In genomic region chr19:30324982-30325381, GRCh38 we compare ENCODE assay signal across 37 cellular contexts. TPM values are rescaled to one million over a fixed set of nuclear protein-coding genes. Genes with fewer than 3 reads are reported as not detected.
"Had no signal": no experiment of that assay in that cellular context is flagged by ENCODE, and none has a peak within 500 bp of the region (broad histone marks: within the 10 kb centered on the region; RNA-seq: fewer than 3 reads in every experiment).

No MANE protein-coding gene starts in this region.

- H3K4me3 ChIP-seq: ascending aorta, breast epithelium, cardiac muscle cell, esophagus squamous epithelium, gastroesophageal sphincter had no signal

- H3K36me3 ChIP-seq: ascending aorta, breast epithelium, cardiac muscle cell, esophagus squamous epithelium, gastroesophageal sphincter had no signal

- H3K27me3 ChIP-seq: ascending aorta, cardiac muscle cell, esophagus squamous epithelium had no signal

- H3K27me3 Mint-ChIP-seq: activated CD4-positive, alpha-beta memory T cell treated with anti-CD3 and anti-CD28 coated beads for 36 hours; activated CD8-positive, alpha-beta memory T cell treated with anti-CD3 and anti-CD28 coated beads, Interleukin-2, amount 10 ng/mL, durations not matched to agents 7 days and 5 days; activated naive CD4-positive, alpha-beta T cell treated with anti-CD3 and anti-CD28 coated beads, Interleukin-2, amount 10 ng/mL, durations not matched to agents 7 days and 5 days; activated naive CD8-positive, alpha-beta T cell treated with anti-CD3 and anti-CD28 coated beads, Interleukin-2, amount 10 ng/mL, durations not matched to agents 7 days and 5 days; T-helper 17 cell had no signal

- H3K4me3 Mint-ChIP-seq: activated CD4-positive, alpha-beta memory T cell treated with anti-CD3 and anti-CD28 coated beads for 36 hours; activated CD8-positive, alpha-beta memory T cell treated with anti-CD3 and anti-CD28 coated beads, Interleukin-2, amount 10 ng/mL, durations not matched to agents 7 days and 5 days; activated CD8-positive, alpha-beta T cell treated with anti-CD3 and anti-CD28 coated beads, Interleukin-2, amount 10 ng/mL, durations not matched to agents 7 days and 5 days; activated naive CD4-positive, alpha-beta T cell treated with anti-CD3 and anti-CD28 coated beads, Interleukin-2, amount 10 ng/mL, durations not matched to agents 7 days and 5 days; activated naive CD8-positive, alpha-beta T cell treated with anti-CD3 and anti-CD28 coated beads, Interleukin-2, amount 10 ng/mL, durations not matched to agents 7 days and 5 days; activated T-helper 1 cell treated with anti-CD3 and anti-CD28 coated beads, Interleukin-12 subunit alpha, Interleukin-12 subunit beta, Interleukin-2, Interleukin-4 antibody, amounts not matched to agents 30 ng/mL and 10 ng/mL and 1 ng/mL, durations not matched to agents 14 hours and 24 hours and 36 hours; brain; effector memory CD8-positive, alpha-beta T cell; T-helper 17 cell; T-helper 2 cell treated with Interferon-gamma antibody and Interleukin-4, amounts not matched to agents 5 μg/mL and 100 μg/mL, for 36 hours; WTC11 had no signal

- H3K4me1 ChIP-seq: ascending aorta, breast epithelium, gastroesophageal sphincter had no signal

- H3K27ac ChIP-seq: ascending aorta, breast epithelium, cardiac muscle cell, epithelial cell of prostate, gastroesophageal sphincter, VCaP had no signal

- ATAC-seq: activated CD8-positive, alpha-beta memory T cell treated with anti-CD3 and anti-CD28 coated beads, Interleukin-2, amount 10 ng/mL, durations not matched to agents 7 days and 5 days; activated CD8-positive, alpha-beta T cell treated with anti-CD3 and anti-CD28 coated beads, Interleukin-2, amount 10 ng/mL, durations not matched to agents 7 days and 5 days; activated naive CD4-positive, alpha-beta T cell treated with anti-CD3 and anti-CD28 coated beads, Interleukin-2, amount 50 U/mL, for 72 hours; effector memory CD8-positive, alpha-beta T cell; gastroesophageal sphincter; T-helper 17 cell; WTC11 had no signal

- H3K27ac Mint-ChIP-seq: activated CD4-positive, alpha-beta memory T cell treated with anti-CD3 and anti-CD28 coated beads for 36 hours; activated CD8-positive, alpha-beta memory T cell treated with anti-CD3 and anti-CD28 coated beads, Interleukin-2, amount 10 ng/mL, durations not matched to agents 7 days and 5 days; activated CD8-positive, alpha-beta T cell treated with anti-CD3 and anti-CD28 coated beads, Interleukin-2, amount 10 ng/mL, durations not matched to agents 7 days and 5 days; activated naive CD4-positive, alpha-beta T cell treated with anti-CD3 and anti-CD28 coated beads, Interleukin-2, amount 10 ng/mL, durations not matched to agents 7 days and 5 days; activated naive CD4-positive, alpha-beta T cell treated with anti-CD3 and anti-CD28 coated beads, Interleukin-2, amount 50 U/mL, for 72 hours; activated naive CD8-positive, alpha-beta T cell treated with anti-CD3 and anti-CD28 coated beads, Interleukin-2, amount 10 ng/mL, durations not matched to agents 7 days and 5 days; activated T-helper 1 cell treated with anti-CD3 and anti-CD28 coated beads, Interleukin-12 subunit alpha, Interleukin-12 subunit beta, Interleukin-2, Interleukin-4 antibody, amounts not matched to agents 30 ng/mL and 10 ng/mL and 1 ng/mL, durations not matched to agents 14 hours and 24 hours and 36 hours; activated T-helper 2 cell treated with anti-CD3 and anti-CD28 coated beads, Interferon-gamma antibody, Interleukin-2, Interleukin-4, amounts not matched to agents 10 μg/mL and 5 μg/mL and 100 μg/mL, durations not matched to agents 14 hours and 24 hours and 36 hours; effector memory CD8-positive, alpha-beta T cell; T-helper 17 cell; T-helper 2 cell treated with Interferon-gamma antibody and Interleukin-4, amounts not matched to agents 5 μg/mL and 100 μg/mL, for 36 hours; WTC11 had no signal

- H3K9me3 ChIP-seq: ascending aorta, breast epithelium, esophagus squamous epithelium, gastroesophageal sphincter had no signal

- DNase-seq: activated CD4-positive, alpha-beta memory T cell treated with anti-CD3 and anti-CD28 coated beads for 36 hours; activated CD4-positive, alpha-beta T cell treated with anti-CD3 and anti-CD28 coated beads for 48 hours; activated CD8-positive, alpha-beta memory T cell treated with anti-CD3 and anti-CD28 coated beads, Interleukin-2, amount 10 ng/mL, durations not matched to agents 7 days and 5 days; activated CD8-positive, alpha-beta memory T cell treated with anti-CD3 and anti-CD28 coated beads, Interleukin-2, amount 50 U/mL, for 4 hours; activated CD8-positive, alpha-beta T cell treated with anti-CD3 and anti-CD28 coated beads, Interleukin-2, amount 10 ng/mL, durations not matched to agents 7 days and 5 days; activated effector memory CD4-positive, alpha-beta T cell treated with anti-CD3 and anti-CD28 coated beads, Interleukin-2, amount 50 U/mL, for 16 hours; activated naive CD4-positive, alpha-beta T cell treated with anti-CD3 and anti-CD28 coated beads, Interleukin-2, amount 10 ng/mL, durations not matched to agents 7 days and 5 days; activated naive CD8-positive, alpha-beta T cell treated with anti-CD3 and anti-CD28 coated beads, Interleukin-2, amount 10 ng/mL, durations not matched to agents 7 days and 5 days; activated T-cell treated with anti-CD3 and anti-CD28 coated beads, Interleukin-2, amount 50 U/mL, for 1 hour; activated T-cell treated with anti-CD3 and anti-CD28 coated beads, Interleukin-2, amount 50 U/mL, for 48 hours; central memory CD4-positive, alpha-beta T cell; cerebellar nuclear complex; cortex of kidney; dermis blood vessel endothelial cell; effector CD4-positive, alpha-beta T cell; effector memory CD8-positive, alpha-beta T cell; esophagus squamous epithelium; foreskin melanocyte; T-helper 1 cell; T-helper 17 cell; T1000 had no signal

- H3K4me1 Mint-ChIP-seq: activated CD8-positive, alpha-beta memory T cell treated with anti-CD3 and anti-CD28 coated beads, Interleukin-2, amount 10 ng/mL, durations not matched to agents 7 days and 5 days; activated naive CD4-positive, alpha-beta T cell treated with anti-CD3 and anti-CD28 coated beads, Interleukin-2, amount 10 ng/mL, durations not matched to agents 7 days and 5 days; activated naive CD8-positive, alpha-beta T cell treated with anti-CD3 and anti-CD28 coated beads, Interleukin-2, amount 10 ng/mL, durations not matched to agents 7 days and 5 days; T-helper 17 cell had no signal

- H3K9me3 Mint-ChIP-seq: activated CD4-positive, alpha-beta memory T cell treated with anti-CD3 and anti-CD28 coated beads for 36 hours; activated T-helper 2 cell treated with anti-CD3 and anti-CD28 coated beads, Interferon-gamma antibody, Interleukin-2, Interleukin-4, amounts not matched to agents 10 μg/mL and 5 μg/mL and 100 μg/mL, durations not matched to agents 14 hours and 24 hours and 36 hours; T-helper 2 cell treated with Interferon-gamma antibody and Interleukin-4, amounts not matched to agents 5 μg/mL and 100 μg/mL, for 36 hours had no signal

- H3K36me3 Mint-ChIP-seq: activated CD4-positive, alpha-beta memory T cell treated with anti-CD3 and anti-CD28 coated beads for 36 hours; activated CD8-positive, alpha-beta memory T cell treated with anti-CD3 and anti-CD28 coated beads, Interleukin-2, amount 10 ng/mL, durations not matched to agents 7 days and 5 days; activated naive CD4-positive, alpha-beta T cell treated with anti-CD3 and anti-CD28 coated beads, Interleukin-2, amount 10 ng/mL, durations not matched to agents 7 days and 5 days; activated naive CD4-positive, alpha-beta T cell treated with anti-CD3 and anti-CD28 coated beads, Interleukin-2, amount 50 U/mL, for 72 hours; activated naive CD8-positive, alpha-beta T cell treated with anti-CD3 and anti-CD28 coated beads, Interleukin-2, amount 10 ng/mL, durations not matched to agents 7 days and 5 days; WTC11 had no signal

RNA-seq across cellular contexts. Expression of gene ZNF536, which starts 47.2 kb away (rescaled TPM):
- total RNA-seq: activated CD4-positive, alpha-beta memory T cell treated with anti-CD3 and anti-CD28 coated beads for 36 hours; activated CD8-positive, alpha-beta memory T cell treated with anti-CD3 and anti-CD28 coated beads for 36 hours; activated CD8-positive, alpha-beta memory T cell treated with anti-CD3 and anti-CD28 coated beads, Interleukin-2, amount 10 ng/mL, durations not matched to agents 7 days and 5 days; activated CD8-positive, alpha-beta T cell treated with anti-CD3 and anti-CD28 coated beads, Interleukin-2, amount 10 ng/mL, durations not matched to agents 7 days and 5 days; activated naive CD4-positive, alpha-beta T cell treated with anti-CD3 and anti-CD28 coated beads, Interleukin-2, amount 50 U/mL, for 72 hours; activated naive CD8-positive, alpha-beta T cell treated with anti-CD3 and anti-CD28 coated beads, Interleukin-2, amount 10 ng/mL, durations not matched to agents 7 days and 5 days; activated T-helper 1 cell treated with anti-CD3 and anti-CD28 coated beads, Interleukin-12 subunit alpha, Interleukin-12 subunit beta, Interleukin-2, Interleukin-4 antibody, amounts not matched to agents 30 ng/mL and 10 ng/mL and 1 ng/mL, durations not matched to agents 14 hours and 24 hours and 36 hours; activated T-helper 2 cell treated with anti-CD3 and anti-CD28 coated beads, Interferon-gamma antibody, Interleukin-2, Interleukin-4, amounts not matched to agents 10 μg/mL and 5 μg/mL and 100 μg/mL, durations not matched to agents 14 hours and 24 hours and 36 hours; ascending aorta; dermis blood vessel endothelial cell; endothelial cell of umbilical vein; fibroblast of villous mesenchyme; glomerular endothelial cell; T-helper 17 cell had no signal
